In genomic region chr22:42299586-42300285, GRCh38 we compare ENCODE assay signal across 9 cellular contexts. TPM values are rescaled to one million over a fixed set of nuclear protein-coding genes. Genes with fewer than 3 reads are reported as not detected.
DNase-seq lines count a peak whose midpoint lies in the region; ATAC-seq and TF ChIP-seq lines count a peak whose summit lies in the region.
"Had no signal": no experiment of that assay in that cellular context is flagged by ENCODE, and none has a peak within 500 bp of the region (broad histone marks: within the 10 kb centered on the region; RNA-seq: fewer than 3 reads in every experiment).

No MANE protein-coding gene starts in this region.

- in situ Hi-C loops in transverse colon (cut with MboI; ENCODE audit: low pct_ligation_motif_present in 1 of 4, low pct_unique_long_range_greater_than_20kb in 1 of 4, low sequenced_read_pairs in 3 of 4), result no loop called here

- H3K36me3 Mint-ChIP-seq in MCF 10A (ENCODE audit: insufficient read depth, unreplicated experiment), result no peaks in the 10 kb centered on the region

- H3K4me1 ChIP-seq in transverse colon, result peaks cover 16 to 44% (median 39%) of the 10 kb centered on the region in 4 donors
- H3K4me1 ChIP-seq: SJSA1 had no signal

- peak overlapping the region in 3 of 4 donors; percentile 27 to 56 (median 48) for H3K27ac ChIP-seq in transverse colon
- H3K27ac ChIP-seq: SJSA1 had no signal

- no peaks in the 10 kb centered on the region for H3K9me3 ChIP-seq in transverse colon
- H3K9me3 ChIP-seq: SJSA1 had no signal

- no peaks in the 10 kb centered on the region for H3K27me3 ChIP-seq in transverse colon
- H3K27me3 ChIP-seq: SJSA1 had no signal

- 0 to 23% methylated on average over 5 to 19 of the region's 19 CpGs for WGBS in transverse colon (ENCODE audit: low coverage in 1 of 2), 2 donors

- peaks cover 11% of the 10 kb centered on the region for H3K27me3 Mint-ChIP-seq in MCF 10A (ENCODE audit: insufficient read depth, unreplicated experiment)

- H3K4me3 Mint-ChIP-seq in MCF 10A (ENCODE audit: unreplicated experiment), result no peak overlapping the region

- intact Hi-C loops in transverse colon (cut with DNase I; ENCODE audit: low total_unique reads) (no loop called here), MCF 10A (cut with micrococcal nuclease) (no loop called here)

- peak; percentile 69 for DNase-seq in activated CD8-positive, alpha-beta memory T cell treated with anti-CD3 and anti-CD28 coated beads for 24 hours
- DNase-seq in activated CD8-positive, alpha-beta memory T cell treated with anti-CD3 and anti-CD28 coated beads, Interleukin-2, amount 50 U/mL, for 48 hours, result no peak
- peak; percentile 51 for DNase-seq in activated CD8-positive, alpha-beta memory T cell treated with anti-CD3 and anti-CD28 coated beads, Interleukin-2, amount 50 U/mL, for 4 hours
- DNase-seq in islet precursor cell (peak; percentile 73), transverse colon (peak; percentile 48), MCF 10A (ENCODE audit: unreplicated experiment) (no peak), NCI-H524 treated with DMSO at 0.1 percent for 48 hours (lab: John Stamatoyannopoulos, UW) (no peak)

- TF ChIP-seq CTCF in transverse colon (IDR thresholded peaks at IDR 0.05) (no peak), MCF 10A (IDR thresholded peaks at IDR 0.05; ENCODE audit: unreplicated experiment) (no peak)

- no TSS peak for BruUV-seq in MCF 10A (replicated peaks; lab: Mats Ljungman, UMichigan)

- peaks cover 10% of the 10 kb centered on the region for H3K4me1 Mint-ChIP-seq in MCF 10A (ENCODE audit: insufficient read depth, unreplicated experiment)

- no peak for ATAC-seq in HG02798 (IDR thresholded peaks at IDR 0.05; ENCODE audit: poor library complexity, unreplicated experiment)

- POLR2A ChIA-PET in MCF 10A (lab: Yijun Ruan, JAX), result no interaction called here

- H3K4me3 ChIP-seq in transverse colon, result peak overlapping the region in 1 of 4 donors; percentile 15
- H3K4me3 ChIP-seq: SJSA1 had no signal

- no peaks in the 10 kb centered on the region for H3K9me3 Mint-ChIP-seq in MCF 10A (ENCODE audit: unreplicated experiment)

- H3K36me3 ChIP-seq in transverse colon, result no peaks in the 10 kb centered on the region
- H3K36me3 ChIP-seq: SJSA1 had no signal

- TF ChIP-seq POLR2A in transverse colon (IDR thresholded peaks at IDR 0.05), result no peak

- no peak for TF ChIP-seq EP300 in transverse colon (IDR thresholded peaks at IDR 0.05; ENCODE audit: low read depth)

- CTCF ChIA-PET in MCF 10A (lab: Yijun Ruan, JAX), result interaction anchor here (0.6 kb wide), 2 partner anchors 137 to 571 kb away, joined by 3 to 4 read pairs; no protein-coding TSS in a partner anchor

- H3K27ac Mint-ChIP-seq in MCF 10A (ENCODE audit: low read depth, unreplicated experiment), result no peak overlapping the region

RNA-seq across cellular contexts. Expression of gene TCF20, which starts 29.3 kb away (rescaled TPM):
- total RNA-seq in transverse colon, result 10 to 100 TPM; 30.3 to 43.7 (median 42.3) TPM
- total RNA-seq in MCF 10A (2022), result 44.7 and 56.4 TPM in 2 replicates

Comparison
In these comparisons a context has a peak if more than half of its experiments do, and no peak if none do; other contexts are left out.
1. DNase-seq: peak in activated CD8-positive, alpha-beta memory T cell treated with anti-CD3 and anti-CD28 coated beads for 24 hours (single experiment), activated CD8-positive, alpha-beta memory T cell treated with anti-CD3 and anti-CD28 coated beads, Interleukin-2, amount 50 U/mL, for 4 hours (single experiment), islet precursor cell (single experiment) and transverse colon (single experiment); none in activated CD8-positive, alpha-beta memory T cell treated with anti-CD3 and anti-CD28 coated beads, Interleukin-2, amount 50 U/mL, for 48 hours (single experiment), MCF 10A (single experiment) and NCI-H524 treated with DMSO at 0.1 percent for 48 hours (single experiment).